24 cellular contexts compared by ENCODE assay signal in genomic region chr3:71521940-71522876, GRCh38.
DNase-seq lines count a peak whose midpoint lies in the region; ATAC-seq and TF ChIP-seq lines count a peak whose summit lies in the region.
"Had no signal": no experiment of that assay in that cellular context is flagged by ENCODE, and none has a peak within 500 bp of the region (broad histone marks: within the 10 kb centered on the region; RNA-seq: fewer than 3 reads in every experiment).

No MANE protein-coding gene starts in this region.

- H3K9me3 ChIP-seq in HEK293 (ENCODE audit: control insufficient read depth, insufficient read depth, low read depth, low read length) (no peaks in the 10 kb centered on the region), endodermal cell (ENCODE audit: control insufficient read depth, low read length) (no peaks in the 10 kb centered on the region), psoas muscle (no peaks in the 10 kb centered on the region)
- H3K9me3 ChIP-seq: sigmoid colon had no signal

- H3K27me3 ChIP-seq in endodermal cell (ENCODE audit: control insufficient read depth, insufficient read depth, low read length, poor library complexity, severe bottlenecking), result no peaks in the 10 kb centered on the region
- no peaks in the 10 kb centered on the region for H3K27me3 ChIP-seq in psoas muscle (ENCODE audit: insufficient read depth in 3 of 3, low read length in 2 of 3)
- H3K27me3 ChIP-seq in H7 (ENCODE audit: control insufficient read depth, insufficient read depth, low read length), result no peaks in the 10 kb centered on the region
- H3K27me3 ChIP-seq: sigmoid colon had no signal

- intact Hi-C loops in psoas muscle (cut with DNase I) (no loop called here), lower leg skin (cut with DNase I; ENCODE audit: low total_unique reads) (no loop called here)

- CTCF ChIA-PET in HEK293 (lab: Yijun Ruan, JAX), result interaction anchor here (0.7 kb wide), 1 partner anchor 1432 kb away, joined by 3 read pairs; no protein-coding TSS in a partner anchor

- DNase-seq in NCI-H69 (lab: John Stamatoyannopoulos, UW) (peak; percentile 20), endodermal cell (no peak), psoas muscle (peak in 1 of 2 donors; percentile 60), lower leg skin (ENCODE audit: low spot score in 2 of 2) (no peak), NCI-H1105 (lab: John Stamatoyannopoulos, UW) (no peak), H7 (no peak)
- DNase-seq: activated naive CD8-positive, alpha-beta T cell treated with anti-CD3 and anti-CD28 coated beads, Interleukin-2, amount 10 ng/mL, durations not matched to agents 7 days and 5 days; AML-193; CD8-positive, alpha-beta memory T cell; cortex of kidney; DMS79 treated with DMSO at 0.1 percent for 48 hours; GM23248; kidney glomerular epithelial cell; NCI-H1092 treated with DMSO at 0.1 percent for 48 hours; NCI-H2081; NCI-H446; nephron progenitor cell; sigmoid colon had no signal

- TF ChIP-seq POLR2A in lower leg skin (IDR thresholded peaks at IDR 0.05), result no peak

- H3K27ac Mint-ChIP-seq in endodermal cell, result peak overlapping the region; percentile 28
- H3K27ac Mint-ChIP-seq: activated naive CD8-positive, alpha-beta T cell treated with anti-CD3 and anti-CD28 coated beads, Interleukin-2, amount 10 ng/mL, durations not matched to agents 7 days and 5 days; activated T-helper 17 cell treated with anti-CD3 and anti-CD28 coated beads, Interleukin-2, amount 50 U/mL, for 72 hours; CD8-positive, alpha-beta memory T cell; nephron progenitor cell; stimulated activated effector memory CD8-positive, alpha-beta T cell treated with anti-CD3 and anti-CD28 coated beads, Interleukin-12 subunit alpha, Interleukin-12 subunit beta, amount 100 ng/mL, for 72 hours; T-helper 2 cell treated with Interferon-gamma antibody and Interleukin-4, amounts not matched to agents 5 μg/mL and 100 μg/mL, for 36 hours had no signal

- peak; percentile 61 to 82 (median 78) for ATAC-seq in psoas muscle
- ATAC-seq: activated T-helper 17 cell treated with anti-CD3 and anti-CD28 coated beads, Interleukin-2, amount 50 U/mL, for 72 hours; stimulated activated effector memory CD8-positive, alpha-beta T cell treated with anti-CD3 and anti-CD28 coated beads, Interleukin-12 subunit alpha, Interleukin-12 subunit beta, amount 100 ng/mL, for 72 hours had no signal

- no peaks in the 10 kb centered on the region for H3K27me3 Mint-ChIP-seq in endodermal cell (ENCODE audit: insufficient read depth)
- H3K27me3 Mint-ChIP-seq: activated naive CD8-positive, alpha-beta T cell treated with anti-CD3 and anti-CD28 coated beads, Interleukin-2, amount 10 ng/mL, durations not matched to agents 7 days and 5 days; activated T-helper 17 cell treated with anti-CD3 and anti-CD28 coated beads, Interleukin-2, amount 50 U/mL, for 72 hours; CD8-positive, alpha-beta memory T cell had no signal

- WGBS in endodermal cell (ENCODE audit: insufficient coverage in 1 of 2, insufficient read length in 1 of 2), 2 experiments, result 88 to 100% methylated on average over 4 to 7 of the region's 7 CpGs
- 54 to 67% (median 58%) methylated on average over 7 of the region's 7 CpGs for WGBS in psoas muscle, 3 donors
- 83 to 87% methylated on average over 7 of the region's 7 CpGs for WGBS in lower leg skin, 2 donors

- no peaks in the 10 kb centered on the region for H3K4me1 ChIP-seq in HEK293 (ENCODE audit: control insufficient read depth, insufficient read depth, low read length)
- peaks cover 13% of the 10 kb centered on the region for H3K4me1 ChIP-seq in endodermal cell (ENCODE audit: control insufficient read depth, insufficient read depth, low read length)
- peaks cover 14% of the 10 kb centered on the region for H3K4me1 ChIP-seq in psoas muscle
- H3K4me1 ChIP-seq: parathyroid adenoma had no signal

- no peak overlapping the region for H3K27ac ChIP-seq in HEK293 (ENCODE audit: extremely low read depth, low read depth, low read length)
- H3K27ac ChIP-seq in endodermal cell (ENCODE audit: low read depth, low read length), result no peak overlapping the region
- H3K27ac ChIP-seq in psoas muscle, result peak overlapping the region; percentile 59
- H3K27ac ChIP-seq: GM23248, parathyroid adenoma, sigmoid colon, VCaP had no signal

- TF ChIP-seq CTCF in HEK293 (tag by site-specific recombination; IDR thresholded peaks at IDR 0.05), result no peak
- no peak for TF ChIP-seq CTCF in endodermal cell (conservative IDR thresholded peaks at IDR 0.05)
- TF ChIP-seq CTCF in psoas muscle (IDR thresholded peaks at IDR 0.05), result no peak
- no peak for TF ChIP-seq CTCF in lower leg skin (IDR thresholded peaks at IDR 0.05)

- peaks cover 7% of the 10 kb centered on the region for H3K36me3 Mint-ChIP-seq in endodermal cell (ENCODE audit: low read depth)
- H3K36me3 Mint-ChIP-seq: stimulated activated effector memory CD8-positive, alpha-beta T cell treated with anti-CD3 and anti-CD28 coated beads, Interleukin-12 subunit alpha, Interleukin-12 subunit beta, amount 100 ng/mL, for 72 hours had no signal

- H3K36me3 ChIP-seq in HEK293 (ENCODE audit: control insufficient read depth in 2 of 2, insufficient read depth in 1 of 2, low read length in 2 of 2), result no peaks in the 10 kb centered on the region
- H3K36me3 ChIP-seq in endodermal cell (ENCODE audit: control insufficient read depth, insufficient read depth, low read length), result no peaks in the 10 kb centered on the region
- no peaks in the 10 kb centered on the region for H3K36me3 ChIP-seq in psoas muscle (ENCODE audit: insufficient read depth in 1 of 2, low read depth in 1 of 2)
- H3K36me3 ChIP-seq in H7 (replicated peaks; ENCODE audit: control insufficient read depth, insufficient read depth, low read length), result no peaks in the 10 kb centered on the region
- H3K36me3 ChIP-seq: sigmoid colon had no signal

- H3K4me1 Mint-ChIP-seq in endodermal cell, result peaks cover 48% of the 10 kb centered on the region
- H3K4me1 Mint-ChIP-seq: CD8-positive, alpha-beta memory T cell had no signal

- no peaks in the 10 kb centered on the region for H3K9me3 Mint-ChIP-seq in endodermal cell
- H3K9me3 Mint-ChIP-seq: activated naive CD8-positive, alpha-beta T cell treated with anti-CD3 and anti-CD28 coated beads, Interleukin-2, amount 10 ng/mL, durations not matched to agents 7 days and 5 days; activated T-helper 17 cell treated with anti-CD3 and anti-CD28 coated beads, Interleukin-2, amount 50 U/mL, for 72 hours; CD8-positive, alpha-beta memory T cell; nephron progenitor cell; stimulated activated effector memory CD8-positive, alpha-beta T cell treated with anti-CD3 and anti-CD28 coated beads, Interleukin-12 subunit alpha, Interleukin-12 subunit beta, amount 100 ng/mL, for 72 hours; T-helper 2 cell treated with Interferon-gamma antibody and Interleukin-4, amounts not matched to agents 5 μg/mL and 100 μg/mL, for 36 hours had no signal

- H3K9ac ChIP-seq in endodermal cell (ENCODE audit: extremely low read depth, low read length, poor library complexity, severe bottlenecking), result no peak overlapping the region
- H3K9ac ChIP-seq: GM23248, parathyroid adenoma had no signal

- H3K4me3 ChIP-seq in HEK293 (ENCODE audit: low read depth, low read length) (no peak overlapping the region), endodermal cell (ENCODE audit: low read length) (no peak overlapping the region), psoas muscle (no peak overlapping the region), lower leg skin (ENCODE audit: low read depth, poor library complexity, severe bottlenecking) (no peak overlapping the region), H7 (ENCODE audit: insufficient read depth, low read depth, low read length) (no peak overlapping the region)
- H3K4me3 ChIP-seq: GM23248, sigmoid colon had no signal

- POLR2A ChIA-PET in HEK293 (lab: Yijun Ruan, JAX), result no interaction called here

- H3K4me3 Mint-ChIP-seq in endodermal cell, result no peak overlapping the region
- H3K4me3 Mint-ChIP-seq: activated naive CD8-positive, alpha-beta T cell treated with anti-CD3 and anti-CD28 coated beads, Interleukin-2, amount 10 ng/mL, durations not matched to agents 7 days and 5 days; activated T-helper 17 cell treated with anti-CD3 and anti-CD28 coated beads, Interleukin-2, amount 50 U/mL, for 72 hours; CD8-positive, alpha-beta memory T cell; nephron progenitor cell; stimulated activated effector memory CD8-positive, alpha-beta T cell treated with anti-CD3 and anti-CD28 coated beads, Interleukin-12 subunit alpha, Interleukin-12 subunit beta, amount 100 ng/mL, for 72 hours; T-helper 2 cell treated with Interferon-gamma antibody and Interleukin-4, amounts not matched to agents 5 μg/mL and 100 μg/mL, for 36 hours had no signal

TF ChIP-seq in HEK293, 187 proteins besides CTCF, POLR2A, EP300 and RAD21:
- TF ChIP-seq ZNF221 (tag by site-specific recombination; IDR thresholded peaks at IDR 0.05; ENCODE audit: borderline replicate concordance), result no peak
- TF ChIP-seq ZNF488 (tag by site-specific recombination; IDR thresholded peaks at IDR 0.05), result no peak
- TF ChIP-seq ZNF692 (tag by site-specific recombination; IDR thresholded peaks at IDR 0.05), result peak; percentile 52; the same call in 1 of the 2 replicates
